ENCODE assay signal across 8 cellular contexts in genomic region chr3:182182531-182182968, GRCh38.
DNase-seq lines count a peak whose midpoint lies in the region; ATAC-seq and TF ChIP-seq lines count a peak whose summit lies in the region.

No MANE protein-coding gene starts in this region.

- no peak overlapping the region for H4K8ac ChIP-seq in mesenchymal stem cell (ENCODE audit: low read length)

- no peaks in the 10 kb centered on the region for H3K9me3 ChIP-seq in mammary epithelial cell (replicated peaks; ENCODE audit: insufficient read depth, low read length)
- H3K9me3 ChIP-seq in mesenchymal stem cell (ENCODE audit: control insufficient read depth, low read length) = no peaks in the 10 kb centered on the region
- no peaks in the 10 kb centered on the region for H3K9me3 ChIP-seq in HAP-1

- no peaks in the 10 kb centered on the region for H3K79me2 ChIP-seq in mammary epithelial cell (ENCODE audit: insufficient read depth, low read length)

- H3K9ac ChIP-seq in mammary epithelial cell (ENCODE audit: insufficient read depth, low read length) (no peak overlapping the region), mesenchymal stem cell (ENCODE audit: low read length) (no peak overlapping the region)

- DNase-seq in GM10266 (ENCODE audit: extremely low spot score) = peak; percentile 9
- peak; percentile 82 for DNase-seq in NCI-H1694 treated with DMSO at 0.1 percent for 48 hours (lab: John Stamatoyannopoulos, UW)
- peak; percentile 95 for DNase-seq in mammary epithelial cell
- DNase-seq in AG08395 (ENCODE audit: low spot score) = no peak
- no peak for DNase-seq in mesenchymal stem cell
- DNase-seq in HAP-1 (ENCODE audit: low spot score in 2 of 2) = no peak
- DNase-seq in GM13976 (ENCODE audit: low spot score) = no peak

- peak overlapping the region; percentile 29 for H3K4me2 ChIP-seq in mammary epithelial cell (ENCODE audit: insufficient read depth, low read depth, low read length)
- H3K4me2 ChIP-seq in mesenchymal stem cell (ENCODE audit: low read length, poor library complexity, severe bottlenecking) = no peak overlapping the region

- H2BK120ac ChIP-seq in mesenchymal stem cell (ENCODE audit: low read depth, low read length) = no peak overlapping the region

- no peak overlapping the region for H3K23ac ChIP-seq in mesenchymal stem cell (ENCODE audit: low read length in 2 of 2)

- H3K27me3 ChIP-seq in mammary epithelial cell (ENCODE audit: insufficient read depth, low read length) = no peaks in the 10 kb centered on the region
- H3K27me3 ChIP-seq in mesenchymal stem cell (ENCODE audit: control insufficient read depth in 1 of 2, insufficient read depth in 1 of 2, low read length in 2 of 2) = no peaks in the 10 kb centered on the region
- no peaks in the 10 kb centered on the region for H3K27me3 ChIP-seq in HAP-1 (ENCODE audit: low read depth)

- H3K36me3 ChIP-seq in mammary epithelial cell (ENCODE audit: insufficient read depth, low read length) = no peaks in the 10 kb centered on the region
- H3K36me3 ChIP-seq in mesenchymal stem cell (ENCODE audit: control insufficient read depth in 1 of 2, insufficient read depth in 2 of 2, low read depth in 1 of 2, low read length in 2 of 2) = no peaks in the 10 kb centered on the region
- no peaks in the 10 kb centered on the region for H3K36me3 ChIP-seq in HAP-1 (replicated peaks)

- no peak overlapping the region for H3K4ac ChIP-seq in mesenchymal stem cell (ENCODE audit: low read depth in 1 of 2, low read length in 2 of 2)

- in situ Hi-C loops in mammary epithelial cell (cut with MboI; ENCODE audit: low sequenced_read_pairs in 2 of 2) = no loop called here
- in situ Hi-C loops in HAP-1 (cut with MboI; ENCODE audit: low sequenced_read_pairs) = no loop called here
- in situ Hi-C loops in GM13976 (cut with MboI; ENCODE audit: low sequenced_read_pairs, unreplicated experiment) = no loop called here

- H2AK5ac ChIP-seq in mesenchymal stem cell (ENCODE audit: low read length, severe bottlenecking) = no peak overlapping the region

- 0% methylated on average over 5 of the region's 5 CpGs for WGBS in mammary epithelial cell (ENCODE audit: low coverage, missing lambda C conversion rate)
- WGBS in mesenchymal stem cell = 92% methylated on average over 3 of the region's 5 CpGs

- TF ChIP-seq CTCF in GM10266 (IDR thresholded peaks at IDR 0.05; ENCODE audit: control insufficient read depth, insufficient read depth, low read depth, missing control alignments) (no peak), mammary epithelial cell (conservative IDR thresholded peaks at IDR 0.05 in 1 of 2, IDR thresholded peaks at IDR 0.05 in 1 of 2; ENCODE audit: extremely low read depth in 1 of 2, insufficient read depth in 1 of 2, low read depth in 1 of 2, low read length in 2 of 2) (no peak), GM13976 (IDR thresholded peaks at IDR 0.05; ENCODE audit: borderline replicate concordance, control extremely low read depth, extremely low read depth, insufficient read depth, missing control alignments) (no peak)

- intact Hi-C loops in mammary epithelial cell (cut with micrococcal nuclease) = loop anchor here (1.0 to 5.0 kb wide), 3 partner anchors 18 to 435 kb away; no protein-coding TSS in a partner anchor

- dilution Hi-C loops in mammary epithelial cell (cut with HindIII; ENCODE audit: low sequenced_read_pairs) = no loop called here

- no peak overlapping the region for H3K14ac ChIP-seq in mesenchymal stem cell (ENCODE audit: low read length in 2 of 2)

- CTCF ChIA-PET in mammary epithelial cell (lab: Charles Lee; ENCODE audit: low non-redundant PET) = no interaction called here

- H3K18ac ChIP-seq in mesenchymal stem cell (ENCODE audit: low read depth in 1 of 2, low read length in 2 of 2) = no peak overlapping the region

- no peak overlapping the region for H2BK5ac ChIP-seq in mesenchymal stem cell (ENCODE audit: low read depth, low read length, poor library complexity, severe bottlenecking)

- H3K4me1 ChIP-seq in mammary epithelial cell (ENCODE audit: insufficient read depth, low read length) = peaks cover 28% of the 10 kb centered on the region
- peaks cover 2% of the 10 kb centered on the region for H3K4me1 ChIP-seq in mesenchymal stem cell (ENCODE audit: control insufficient read depth, insufficient read depth, low read depth, low read length)
- peaks cover 23% of the 10 kb centered on the region for H3K4me1 ChIP-seq in HAP-1

- no peak overlapping the region for H2AFZ ChIP-seq in mammary epithelial cell (ENCODE audit: low read depth, low read length)
- H2AFZ ChIP-seq in mesenchymal stem cell (ENCODE audit: low read depth, low read length) = no peak overlapping the region

- H3K79me1 ChIP-seq in mesenchymal stem cell (replicated peaks; ENCODE audit: low read length, poor library complexity, severe bottlenecking) = no peaks in the 10 kb centered on the region

- peak; percentile 81 for ATAC-seq in GM21723 (IDR thresholded peaks at IDR 0.05; ENCODE audit: unreplicated experiment)

- H4K20me1 ChIP-seq in mammary epithelial cell (ENCODE audit: insufficient read depth, low read length) = no peaks in the 10 kb centered on the region

- no peak overlapping the region for H2BK15ac ChIP-seq in mesenchymal stem cell (ENCODE audit: low read depth, poor library complexity, severe bottlenecking)

- H3K27ac ChIP-seq in mammary epithelial cell (ENCODE audit: insufficient read depth, low read depth, low read length) = no peak overlapping the region
- no peak overlapping the region for H3K27ac ChIP-seq in mesenchymal stem cell (ENCODE audit: low read length, poor library complexity, severe bottlenecking)

- BruUV-seq in mammary epithelial cell (replicated peaks; lab: Mats Ljungman, UMichigan) = no TSS peak

- no peak overlapping the region for H4K91ac ChIP-seq in mesenchymal stem cell (ENCODE audit: low read length)

- H2BK12ac ChIP-seq in mesenchymal stem cell (ENCODE audit: low read length in 2 of 2) = no peak overlapping the region

- H3K4me3 ChIP-seq in mammary epithelial cell (replicated peaks in 1 of 3; ENCODE audit: insufficient read depth in 1 of 3, low read depth in 2 of 3, low read length in 3 of 3) (no peak overlapping the region), mesenchymal stem cell (ENCODE audit: insufficient read depth in 1 of 2, low read depth in 1 of 2, low read length in 2 of 2) (no peak overlapping the region), HAP-1 (no peak overlapping the region)

Comparison
In these comparisons a context has a peak if more than half of its experiments do, and no peak if none do; other contexts are left out.
1. DNase-seq: peak in GM10266 (single experiment), NCI-H1694 treated with DMSO at 0.1 percent for 48 hours (single experiment) and mammary epithelial cell (single experiment); none in AG08395 (single experiment), mesenchymal stem cell (single experiment), HAP-1 (0 of 2) and GM13976 (single experiment).